In genomic region chr16:280991-281659, GRCh38 we compare ENCODE assay signal across 12 cellular contexts. TPM values are rescaled to one million over a fixed set of nuclear protein-coding genes. Genes with fewer than 3 reads are reported as not detected.
DNase-seq lines count a peak whose midpoint lies in the region; ATAC-seq, FAIRE-seq and TF ChIP-seq lines count a peak whose summit lies in the region.
"Had no signal": no experiment of that assay in that cellular context is flagged by ENCODE, and none has a peak within 500 bp of the region (broad histone marks: within the 10 kb centered on the region; RNA-seq: fewer than 3 reads in every experiment).

No MANE protein-coding gene starts in this region.

- no peaks in the 10 kb centered on the region for H3K9me2 ChIP-seq in neural cell (ENCODE audit: insufficient read depth, low read length)

- WGBS in A549 (ENCODE audit: missing lambda C conversion rate): 77% methylated on average over 18 of the region's 27 CpGs

- H3F3A ChIP-seq in neural cell (ENCODE audit: insufficient read depth, low read length, poor library complexity, severe bottlenecking): no peaks in the 10 kb centered on the region

- CTCF ChIA-PET in A549 (lab: Yijun Ruan, JAX): interaction anchor here (1.0 to 1.3 kb wide), 2 partner anchors 11 to 81 kb away, joined by 3 to 5 read pairs; no protein-coding TSS in a partner anchor

- peak overlapping the region; percentile 57 for H3K4me3 ChIP-seq in A549
- H3K4me3 ChIP-seq in HUES48 (ENCODE audit: low read depth, low read length): peak overlapping the region; percentile 63
- no peak overlapping the region for H3K4me3 ChIP-seq in endocrine pancreas (ENCODE audit: control insufficient read depth, insufficient read depth, low read length)
- H3K4me3 ChIP-seq in neural cell (ENCODE audit: low read length): peak overlapping the region; percentile 86
- H3K4me3 ChIP-seq: SJCRH30 had no signal

- H3K79me2 ChIP-seq in neural cell (replicated peaks; ENCODE audit: insufficient read depth, low read length): no peaks in the 10 kb centered on the region

- DNase-seq in A549 (ENCODE audit: low read depth in 1 of 2, low spot score in 1 of 2) (no peak), DMS53 treated with DMSO at 0.1 percent for 48 hours (lab: John Stamatoyannopoulos, UW; ENCODE audit: unreplicated experiment) (no peak)
- DNase-seq: aorta, NCI-H524 treated with DMSO at 0.1 percent for 48 hours, SJCRH30 had no signal

- no peaks in the 10 kb centered on the region for H4K20me1 ChIP-seq in neural cell (ENCODE audit: insufficient read depth)

- TF ChIP-seq EP300 in A549 (IDR thresholded peaks at IDR 0.05): no peak
- TF ChIP-seq EP300 in neural cell (conservative IDR thresholded peaks at IDR 0.05; ENCODE audit: poor library complexity, severe bottlenecking): no peak

- H3K4me2 ChIP-seq in A549 (peak overlapping the region; percentile 99), neural cell (ENCODE audit: low read length) (peak overlapping the region; percentile 78)

- H3K27ac ChIP-seq in A549: peak overlapping the region; percentile 63 to 89
- no peak overlapping the region for H3K27ac ChIP-seq in HUES48 (ENCODE audit: low read depth, low read length)
- no peak overlapping the region for H3K27ac ChIP-seq in neural cell (ENCODE audit: low read length)
- H3K27ac ChIP-seq: SJCRH30 had no signal

- peak in 1 of 2 experiments; percentile 14; a peak in 2 of 6 replicates for ATAC-seq in A549
- no peak for ATAC-seq in HG03460 (IDR thresholded peaks at IDR 0.05; ENCODE audit: unreplicated experiment)
- no peak for ATAC-seq in HG02759 (IDR thresholded peaks at IDR 0.05; ENCODE audit: unreplicated experiment)
- ATAC-seq in HG03521 (IDR thresholded peaks at IDR 0.05; ENCODE audit: unreplicated experiment): no peak

- no peak for FAIRE-seq in A549 (lab: Jason Lieb, UNC)
- FAIRE-seq: GM18507 had no signal

- POLR2A ChIA-PET in A549 (lab: Yijun Ruan, JAX): interaction anchor here (0.5 kb wide), 1 partner anchor 170 kb away, joined by 3 read pairs; no protein-coding TSS in a partner anchor

- peaks cover 6% of the 10 kb centered on the region; the same call in 1 of the 3 replicates for H3K4me1 ChIP-seq in A549
- no peaks in the 10 kb centered on the region for H3K4me1 ChIP-seq in HUES48 (ENCODE audit: control insufficient read depth, insufficient read depth, low read length)
- H3K4me1 ChIP-seq in endocrine pancreas (ENCODE audit: control insufficient read depth, insufficient read depth, low read length): no peaks in the 10 kb centered on the region

- H3K27me3 ChIP-seq in HUES48 (ENCODE audit: control insufficient read depth, insufficient read depth, low read length) (peaks cover 32% of the 10 kb centered on the region), endocrine pancreas (ENCODE audit: control insufficient read depth, insufficient read depth, low read length) (no peaks in the 10 kb centered on the region), neural cell (ENCODE audit: insufficient read depth, low read depth, low read length) (peaks cover 17% of the 10 kb centered on the region)
- H3K27me3 ChIP-seq: SJCRH30 had no signal

- H3K36me3 ChIP-seq in HUES48 (ENCODE audit: control insufficient read depth, insufficient read depth, low read length) (no peaks in the 10 kb centered on the region), endocrine pancreas (ENCODE audit: control insufficient read depth, insufficient read depth, low read length) (no peaks in the 10 kb centered on the region), neural cell (ENCODE audit: insufficient read depth, low read length) (no peaks in the 10 kb centered on the region)
- H3K36me3 ChIP-seq: SJCRH30 had no signal

- no peak for TF ChIP-seq POLR2A in A549 (IDR thresholded peaks at IDR 0.05; ENCODE audit: low read length)

- no peak for TF ChIP-seq RAD21 in A549 (conservative IDR thresholded peaks at IDR 0.05 in 1 of 2, IDR thresholded peaks at IDR 0.05 in 1 of 2)
- TF ChIP-seq RAD21 in neural cell (conservative IDR thresholded peaks at IDR 0.05): no peak

- H3K9me3 ChIP-seq in A549: no peaks in the 10 kb centered on the region
- no peaks in the 10 kb centered on the region for H3K9me3 ChIP-seq in HUES48 (ENCODE audit: control insufficient read depth, insufficient read depth, low read length)
- H3K9me3 ChIP-seq in endocrine pancreas (ENCODE audit: control insufficient read depth, low read length): no peaks in the 10 kb centered on the region
- no peaks in the 10 kb centered on the region for H3K9me3 ChIP-seq in neural cell (ENCODE audit: low read length)
- H3K9me3 ChIP-seq: SJCRH30 had no signal

- no peak for TF ChIP-seq CTCF in A549 (IDR thresholded peaks at IDR 0.05)
- no peak for TF ChIP-seq CTCF in neural cell (IDR thresholded peaks at IDR 0.05; ENCODE audit: poor library complexity, severe bottlenecking)

- peak overlapping the region; percentile 56 for H2AFZ ChIP-seq in neural cell (ENCODE audit: low read depth, low read length)

- H3K9ac ChIP-seq in HUES48 (ENCODE audit: low read depth, low read length): no peak overlapping the region
- peak overlapping the region; percentile 51 for H3K9ac ChIP-seq in endocrine pancreas (ENCODE audit: control insufficient read depth, insufficient read depth, low read length)
- H3K9ac ChIP-seq in neural cell (ENCODE audit: low read length): peak overlapping the region; percentile 82

TF ChIP-seq in A549, 52 proteins besides CTCF, POLR2A, EP300 and RAD21:
- TF ChIP-seq BHLHE40 (IDR thresholded peaks at IDR 0.05; ENCODE audit: low read depth, low read length): no peak
- TF ChIP-seq TFCP2L1 (CRISPR knock-in tag; IDR thresholded peaks at IDR 0.05): no peak
- no peak for TF ChIP-seq KDM5A (IDR thresholded peaks at IDR 0.05)
- TF ChIP-seq POLR2AphosphoS2 (conservative IDR thresholded peaks at IDR 0.05; ENCODE audit: low read length): no peak
- no peak for TF ChIP-seq MAFK (IDR thresholded peaks at IDR 0.05; ENCODE audit: partially characterized antibody)
- TF ChIP-seq JUN (IDR thresholded peaks at IDR 0.05): no peak

RNA-seq across cellular contexts. Expression of gene ARHGDIG, which starts 0.7 kb away (rescaled TPM):
- polyA plus RNA-seq in A549 (2011; rRNA removed) (0.82 and 1.1 TPM in 2 replicates), A549 (2017; fragmentation: RNase III; extraction: RNeasy Plus Mini Kit Qiagen cat#74134 plus additional on column Dnase treatment) (1.3 to 1.9 TPM (median 1.4 TPM) in 3 replicates), neural cell (176 and 247 TPM in 2 replicates)
- 2.8 and 3.7 TPM in 2 replicates for polyA plus RNA-seq in A549 (2012; cell fraction: cytosol; rRNA removed)
- polyA plus RNA-seq in A549 (2012; cell fraction: nucleus; rRNA removed): 5.4 and 5.6 TPM in 2 replicates
- polyA minus RNA-seq in A549 (2011; rRNA and poly(A)+ RNA removed): 0.83 and 0.97 TPM in 2 replicates
- polyA minus RNA-seq in neural cell: 60.9 and 62.0 TPM in 2 replicates

RNA-seq across cellular contexts. Expression of gene PDIA2, which starts 1.8 kb away (rescaled TPM):
- polyA plus RNA-seq in A549 (2011; rRNA removed) (0.21 and 0.45 TPM in 2 replicates), A549 (2017; fragmentation: RNase III; extraction: RNeasy Plus Mini Kit Qiagen cat#74134 plus additional on column Dnase treatment) (0.42 to 0.82 TPM (median 0.52 TPM) in 3 replicates), neural cell (109 and 142 TPM in 2 replicates)
- 0.35 and 0.46 TPM in 2 replicates for polyA plus RNA-seq in A549 (2012; cell fraction: cytosol; rRNA removed)
- 4.7 and 5.2 TPM in 2 replicates for polyA plus RNA-seq in A549 (2012; cell fraction: nucleus; rRNA removed)
- polyA minus RNA-seq in A549 (2011; rRNA and poly(A)+ RNA removed): 0.15 TPM in 1 of 2 replicates, not detected in the other
- polyA minus RNA-seq in neural cell: 6.5 and 8.5 TPM in 2 replicates

RNA-seq across cellular contexts. Expression of gene RGS11, which starts 5.4 kb away (rescaled TPM):
- 2.1 and 2.6 TPM in 2 replicates for polyA plus RNA-seq in A549 (2011; rRNA removed)
- polyA plus RNA-seq in A549 (2012; cell fraction: cytosol; rRNA removed): 3.4 and 4.4 TPM in 2 replicates
- polyA plus RNA-seq in A549 (2012; cell fraction: nucleus; rRNA removed): 48.3 and 51.7 TPM in 2 replicates
- polyA plus RNA-seq in A549 (2017; fragmentation: RNase III; extraction: RNeasy Plus Mini Kit Qiagen cat#74134 plus additional on column Dnase treatment): 4.2 to 6.7 TPM (median 5.3 TPM) in 3 replicates
- 1.2 and 1.4 TPM in 2 replicates for polyA minus RNA-seq in A549 (2011; rRNA and poly(A)+ RNA removed)
- 3.5 and 4.7 TPM in 2 replicates for polyA plus RNA-seq in neural cell
- 1.4 and 2.9 TPM in 2 replicates for polyA minus RNA-seq in neural cell

RNA-seq across cellular contexts. Expression of gene FAM234A, which starts 46.5 kb away (rescaled TPM):
- 25.6 and 27.4 TPM in 2 replicates for polyA plus RNA-seq in A549 (2011; rRNA removed)
- polyA plus RNA-seq in A549 (2012; cell fraction: cytosol; rRNA removed): 29.6 and 39.0 TPM in 2 replicates
- polyA plus RNA-seq in A549 (2012; cell fraction: nucleus; rRNA removed): 68.8 and 72.2 TPM in 2 replicates
- 52.3 to 54.9 TPM (median 53.3 TPM) in 3 replicates for polyA plus RNA-seq in A549 (2017; fragmentation: RNase III; extraction: RNeasy Plus Mini Kit Qiagen cat#74134 plus additional on column Dnase treatment)
- 16.2 and 22.4 TPM in 2 replicates for polyA minus RNA-seq in A549 (2011; rRNA and poly(A)+ RNA removed)
- polyA plus RNA-seq in neural cell: 29.9 and 31.7 TPM in 2 replicates
- polyA minus RNA-seq in neural cell: 32.9 and 33.3 TPM in 2 replicates

RNA-seq across cellular contexts. Expression of gene LUC7L, which starts 51.9 kb away (rescaled TPM):
- polyA plus RNA-seq in A549 (2011; rRNA removed) (34.5 and 51.6 TPM in 2 replicates), A549 (2017; fragmentation: RNase III; extraction: RNeasy Plus Mini Kit Qiagen cat#74134 plus additional on column Dnase treatment) (64.5 to 67.6 TPM (median 65.3 TPM) in 3 replicates), neural cell (564 and 580 TPM in 2 replicates)
- polyA plus RNA-seq in A549 (2012; cell fraction: cytosol; rRNA removed): 45.9 and 55.0 TPM in 2 replicates
- polyA plus RNA-seq in A549 (2012; cell fraction: nucleus; rRNA removed): 80.6 and 110 TPM in 2 replicates
- 18.3 and 19.5 TPM in 2 replicates for polyA minus RNA-seq in A549 (2011; rRNA and poly(A)+ RNA removed)
- polyA minus RNA-seq in neural cell: 160 and 176 TPM in 2 replicates

Comparison
In these comparisons a context has a peak if more than half of its experiments do, and no peak if none do; other contexts are left out.
1. H3K27ac ChIP-seq: peak in A549 (2 of 2); none in HUES48 (single experiment) and neural cell (single experiment).
2. RNA of gene ARHGDIG, which starts 0.7 kb away (polyA plus RNA-seq): 176 to 247 TPM in neural cell; 0.82 to 5.6 TPM in A549; every median in the first group is over 10 times any median in the second.
3. RNA of gene PDIA2, which starts 1.8 kb away (polyA plus RNA-seq): 109 to 142 TPM in neural cell; 0.21 to 5.2 TPM in A549; every median in the first group is over 10 times any median in the second.